Comparison of ENCODE assay signal across 9 cellular contexts in genomic region chr10:122461729-122462532, GRCh38. TPM values are rescaled to one million over a fixed set of nuclear protein-coding genes. Genes with fewer than 3 reads are reported as not detected.
DNase-seq lines count a peak whose midpoint lies in the region; ATAC-seq and TF ChIP-seq lines count a peak whose summit lies in the region.
"Had no signal": no experiment of that assay in that cellular context is flagged by ENCODE, and none has a peak within 500 bp of the region (broad histone marks: within the 10 kb centered on the region; RNA-seq: fewer than 3 reads in every experiment).

No MANE protein-coding gene starts in this region.

- no peak for ATAC-seq in GM21367 (IDR thresholded peaks at IDR 0.05; ENCODE audit: unreplicated experiment)

- intact Hi-C loops in spleen (cut with DNase I; ENCODE audit: low total_unique reads), result no loop called here

- H3K4me3 ChIP-seq in astrocyte of the cerebellum (ENCODE audit: low read depth, low read length), result peak overlapping the region; percentile 63
- H3K4me3 ChIP-seq in spleen, result peak overlapping the region; percentile 26 to 73 (median 49)

- H3K27ac ChIP-seq in spleen, result peak overlapping the region in 6 of 8 donors; percentile 34 to 71 (median 60)
- H3K27ac ChIP-seq: 22Rv1 had no signal

- no peaks in the 10 kb centered on the region for H3K9me3 ChIP-seq in spleen

- TF ChIP-seq POLR2A in spleen (IDR thresholded peaks at IDR 0.05), result no peak

- TF ChIP-seq CTCF in astrocyte of the cerebellum (IDR thresholded peaks at IDR 0.05; ENCODE audit: low read depth, low read length, missing control alignments) (no peak), spleen (IDR thresholded peaks at IDR 0.05 in 8 of 11, conservative IDR thresholded peaks at IDR 0.05 in 3 of 11) (no peak)

- H3K27me3 ChIP-seq in spleen (replicated peaks in 1 of 7), result peaks cover 0 to 93% (median 49%) of the 10 kb centered on the region in 7 donors

- no peaks in the 10 kb centered on the region for H3K36me3 ChIP-seq in spleen

- DNase-seq in DMS 273 (lab: John Stamatoyannopoulos, UW; ENCODE audit: unreplicated experiment) (peak; percentile 68), DMS 273 treated with DMSO at 0.1 percent for 48 hours (lab: John Stamatoyannopoulos, UW) (no peak), astrocyte of the cerebellum (ENCODE audit: low read depth) (no peak), iris pigment epithelial cell (ENCODE audit: low read depth) (peak; percentile 48), spleen (no peak), AML-193 (lab: John Stamatoyannopoulos, UW) (no peak), NCI-H2081 treated with DMSO at 0.1 percent for 48 hours (lab: John Stamatoyannopoulos, UW) (no peak)

- WGBS in spleen, 5 donors, result 1 to 8% (median 1%) methylated on average over 9 to 95 of the region's 95 CpGs

- in situ Hi-C loops in astrocyte of the cerebellum (cut with HindIII; ENCODE audit: low sequenced_read_pairs), result no loop called here

- peaks cover 5 to 35% (median 28%) of the 10 kb centered on the region in 6 donors for H3K4me1 ChIP-seq in spleen

RNA-seq across cellular contexts. Expression of gene HTRA1, which starts 0.6 kb away (rescaled TPM):
- 10 to 100 TPM; 26.4 to 63.7 (median 42.7) TPM for total RNA-seq in spleen
- polyA plus RNA-seq in spleen, result 10 to 100 TPM; 18.3 to 32.0 (median 31.4) TPM

RNA-seq across cellular contexts. Expression of gene ARMS2, which starts 7.5 kb away (rescaled TPM):
- total RNA-seq in spleen, result not detected
- not detected for polyA plus RNA-seq in spleen

Comparison
In these comparisons a context has a peak if more than half of its experiments do, and no peak if none do; other contexts are left out.
1. DNase-seq: peak in DMS 273 (single experiment) and iris pigment epithelial cell (single experiment); none in DMS 273 treated with DMSO at 0.1 percent for 48 hours (single experiment), astrocyte of the cerebellum (single experiment), spleen (single experiment), AML-193 (0 of 2) and NCI-H2081 treated with DMSO at 0.1 percent for 48 hours (single experiment).